ENCODE assay signal across 8 cellular contexts in genomic region chr6:26199773-26200728, GRCh38.
DNase-seq lines count a peak whose midpoint lies in the region; ATAC-seq and TF ChIP-seq lines count a peak whose summit lies in the region.

No MANE protein-coding gene starts in this region.

- H3K4me3 ChIP-seq in AG09309 (ENCODE audit: control insufficient read depth, low read depth, low read length) (peak overlapping the region; percentile 25), HAP-1 (peak overlapping the region; percentile 73), SK-N-SH (ENCODE audit: low read depth in 2 of 2, low read length in 1 of 2) (peak overlapping the region; percentile 71 to 84)

- 23% methylated on average over 16 of the region's 20 CpGs for WGBS in SK-N-SH (ENCODE audit: low lambda C conversion rate)

- DNase-seq in AG09309 (ENCODE audit: low read depth) (no peak), HAP-1 (ENCODE audit: low spot score in 2 of 2) (peak in 1 of 2 experiments; percentile 46), SK-N-SH (no peak), fibroblast of gingiva (ENCODE audit: low read depth) (peak; percentile 6), progenitor cell of endocrine pancreas (ENCODE audit: low spot score, unreplicated experiment) (no peak), NCI-H1694 treated with DMSO at 0.1 percent for 48 hours (lab: John Stamatoyannopoulos, UW) (no peak)

- TF ChIP-seq RAD21 in SK-N-SH (IDR thresholded peaks at IDR 0.05; ENCODE audit: low read length), result no peak

- peaks cover 60% of the 10 kb centered on the region for H3F3A ChIP-seq in SK-N-SH (replicated peaks; ENCODE audit: insufficient read depth)

- H3K4me3 Mint-ChIP-seq in progenitor cell of endocrine pancreas (ENCODE audit: low read depth), result peak overlapping the region; percentile 98

- no peaks in the 10 kb centered on the region for H3K36me3 Mint-ChIP-seq in progenitor cell of endocrine pancreas (ENCODE audit: insufficient read depth)

- H4K20me1 ChIP-seq in SK-N-SH (ENCODE audit: insufficient read depth), result peaks cover 5% of the 10 kb centered on the region; the same call in 1 of the 2 replicates

- ATAC-seq in HG03108 (IDR thresholded peaks at IDR 0.05; ENCODE audit: unreplicated experiment) (no peak), HG02571 (IDR thresholded peaks at IDR 0.05; ENCODE audit: unreplicated experiment) (no peak)

- H2AFZ ChIP-seq in SK-N-SH (ENCODE audit: low read depth), result peak overlapping the region; percentile 30; the same call in 1 of the 2 replicates

- H3K4me1 ChIP-seq in HAP-1, result peaks cover 23% of the 10 kb centered on the region
- peaks cover 4 to 14% of the 10 kb centered on the region in 2 experiments; a peak in 3 of 4 replicates for H3K4me1 ChIP-seq in SK-N-SH (ENCODE audit: control insufficient read depth in 1 of 2, insufficient read depth in 2 of 2, low read depth in 1 of 2, low read length in 1 of 2)

- H3K27me3 Mint-ChIP-seq in progenitor cell of endocrine pancreas, result no peaks in the 10 kb centered on the region

- H3K79me2 ChIP-seq in SK-N-SH (ENCODE audit: insufficient read depth), result peaks cover 31% of the 10 kb centered on the region

- H3K9me3 ChIP-seq in HAP-1 (no peaks in the 10 kb centered on the region), SK-N-SH (no peaks in the 10 kb centered on the region)

- H3K27me3 ChIP-seq in HAP-1 (ENCODE audit: low read depth), result no peaks in the 10 kb centered on the region
- H3K27me3 ChIP-seq in SK-N-SH (ENCODE audit: insufficient read depth), result no peaks in the 10 kb centered on the region

- no peaks in the 10 kb centered on the region for H3K9me2 ChIP-seq in SK-N-SH

- POLR2A ChIA-PET in SK-N-SH (lab: Yijun Ruan, JAX), result interaction anchor here (0.7 to 7.8 kb wide), 32 partner anchors 10 to 1693 kb away, joined by 3 to 247 read pairs (median 8); a partner anchor contains a TSS

- peak overlapping the region; percentile 72 for H3K9ac ChIP-seq in SK-N-SH

- no peaks in the 10 kb centered on the region for H3K9me3 Mint-ChIP-seq in progenitor cell of endocrine pancreas (ENCODE audit: low read depth)

- H3K4me2 ChIP-seq in SK-N-SH, result peak overlapping the region; percentile 83

- no peaks in the 10 kb centered on the region; the same call in 1 of the 2 replicates for H3K36me3 ChIP-seq in HAP-1 (replicated peaks)
- H3K36me3 ChIP-seq in SK-N-SH (replicated peaks in 1 of 2; ENCODE audit: control insufficient read depth in 1 of 2, insufficient read depth in 2 of 2, low read length in 1 of 2), result no peaks in the 10 kb centered on the region

- TF ChIP-seq CTCF in AG09309 (IDR thresholded peaks at IDR 0.05; ENCODE audit: control insufficient read depth, insufficient read depth, low read depth, low read length, missing control alignments) (no peak), SK-N-SH (IDR thresholded peaks at IDR 0.05) (no peak), progenitor cell of endocrine pancreas (IDR thresholded peaks at IDR 0.05; ENCODE audit: unreplicated experiment) (no peak)

- H3K27ac ChIP-seq in SK-N-SH (ENCODE audit: low read depth in 2 of 2, low read length in 1 of 2), result peak overlapping the region; percentile 87 to 99

- CTCF ChIA-PET in SK-N-SH (lab: Yijun Ruan, JAX), result interaction anchor here (1.4 to 2.8 kb wide), 2 partner anchors 11 to 24 kb away, joined by 5 to 9 read pairs; a partner anchor contains a TSS

- no peak; a peak in 1 of 4 replicates for TF ChIP-seq EP300 in SK-N-SH (IDR thresholded peaks at IDR 0.05; ENCODE audit: borderline replicate concordance in 1 of 2, low read depth in 1 of 2, low read length in 1 of 2)

- in situ Hi-C loops in HAP-1 (cut with MboI; ENCODE audit: low sequenced_read_pairs), result loop anchor here (5.0 to 10.0 kb wide), 4 partner anchors 78 to 1635 kb away; a partner anchor contains a TSS

- peaks cover 20% of the 10 kb centered on the region for H3K4me1 Mint-ChIP-seq in progenitor cell of endocrine pancreas (ENCODE audit: low read depth)

- H3K27ac Mint-ChIP-seq in progenitor cell of endocrine pancreas, result peak overlapping the region; percentile 100

TF ChIP-seq in SK-N-SH, 30 proteins besides CTCF, POLR2A, EP300 and RAD21:
- TF ChIP-seq JUND (IDR thresholded peaks at IDR 0.05) (0 out of 2 replicates have a peak, but pooled peaks have one; percentile 6), TCF12 (IDR thresholded peaks at IDR 0.05) (no peak), MXI1 (IDR thresholded peaks at IDR 0.05; ENCODE audit: low read depth, low read length) (peak; percentile 67; the same call in 1 of the 2 replicates), POLR2AphosphoS5 (IDR thresholded peaks at IDR 0.05; ENCODE audit: low read depth, low read length) (peak; percentile 43)

Comparison
In these comparisons a context has a peak if more than half of its experiments do, and no peak if none do; other contexts are left out.
1. H3K4me3 ChIP-seq: peak in every context shown above with its lines; median percentile 78 in SK-N-SH; 73 in HAP-1; 25 in AG09309.